ENCODE assay signal across 8 cellular contexts in the genomic region with DNA sequence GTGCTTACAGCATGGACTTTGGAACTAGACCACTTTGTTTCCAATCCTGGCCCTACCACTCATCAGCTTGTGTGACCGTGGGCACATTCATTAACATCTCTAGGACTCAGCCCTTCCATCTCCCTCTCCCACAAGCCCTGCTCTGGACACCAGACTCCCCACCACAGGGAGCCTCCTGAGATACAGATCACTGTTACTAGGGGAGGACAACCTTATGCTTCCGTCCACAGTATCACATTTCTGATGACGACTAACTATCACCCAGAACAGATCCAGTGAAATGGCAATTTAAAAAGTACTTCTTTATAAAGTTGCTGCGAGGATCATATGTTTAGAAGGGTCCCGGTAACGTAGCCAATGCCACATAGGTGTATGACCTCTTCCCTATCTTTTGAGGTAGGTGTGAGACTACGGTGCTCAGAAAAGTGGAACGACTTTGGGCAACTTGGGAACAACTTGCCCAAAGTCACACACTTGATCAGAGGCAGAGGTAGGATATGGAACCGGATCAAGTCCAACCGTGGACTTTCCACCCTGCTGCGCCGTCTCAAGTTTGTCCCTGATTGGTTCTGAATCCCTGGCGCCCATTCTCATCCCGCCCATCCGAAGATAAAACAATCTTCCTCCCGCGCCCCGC.
A peak's percentile ranks its signal among the peaks of the same experiment; 100 is the strongest.
DNase-seq lines count a peak whose midpoint lies in the region; ATAC-seq and TF ChIP-seq lines count a peak whose summit lies in the region.

No MANE protein-coding gene starts in this region.

- no peak overlapping the region for H2BK12ac ChIP-seq in mesenchymal stem cell (ENCODE audit: low read length in 2 of 2)

- no peak overlapping the region for H4K8ac ChIP-seq in mesenchymal stem cell (ENCODE audit: low read length)

- H2BK15ac ChIP-seq in mesenchymal stem cell (ENCODE audit: low read depth, poor library complexity, severe bottlenecking): no peak overlapping the region

- H2BK120ac ChIP-seq in mesenchymal stem cell (ENCODE audit: low read depth, low read length): no peak overlapping the region

- no peak overlapping the region for H3K4ac ChIP-seq in mesenchymal stem cell (ENCODE audit: low read depth in 1 of 2, low read length in 2 of 2)

- TF ChIP-seq POLR2A in heart left ventricle (IDR thresholded peaks at IDR 0.05): no peak

- H3K27me3 ChIP-seq in heart left ventricle (peaks cover 0 to 8% (median 0%) of the 10 kb centered on the region in 9 donors), HUES64 (ENCODE audit: insufficient read depth, low read length) (peaks cover 44% of the 10 kb centered on the region), mesenchymal stem cell (ENCODE audit: control insufficient read depth in 1 of 2, insufficient read depth in 1 of 2, low read length in 2 of 2) (peaks cover 24 to 45% of the 10 kb centered on the region in 2 experiments)

- no peak overlapping the region for H2AK5ac ChIP-seq in mesenchymal stem cell (ENCODE audit: low read length, severe bottlenecking)

- intact Hi-C loops in heart left ventricle (cut with DNase I): loop anchor here in 7 of 10 donors (2.0 to 10.0 kb wide), 5 partner anchors 127 to 263 kb away; partner anchors contain the start of gene NIPBL (in 2 of the 7)
- intact Hi-C loops in cardiac septum (cut with DNase I): loop anchor here (5.0 kb wide), 2 partner anchors 128 to 258 kb away; no protein-coding TSS in a partner anchor

- H3K9me3 ChIP-seq in heart left ventricle (no peaks in the 10 kb centered on the region), HUES64 (ENCODE audit: insufficient read depth, low read depth, low read length) (no peaks in the 10 kb centered on the region), mesenchymal stem cell (ENCODE audit: control insufficient read depth, low read length) (no peaks in the 10 kb centered on the region)

- H3K14ac ChIP-seq in mesenchymal stem cell (ENCODE audit: low read length in 2 of 2): peak overlapping the region in 1 of 2 experiments; percentile 55

- no peak overlapping the region for H4K91ac ChIP-seq in mesenchymal stem cell (ENCODE audit: low read length)

- H3K18ac ChIP-seq in mesenchymal stem cell (ENCODE audit: low read depth in 1 of 2, low read length in 2 of 2): no peak overlapping the region

- H3K4me3 ChIP-seq in heart left ventricle: peak overlapping the region; percentile 40 to 72 (median 59)
- peak overlapping the region; percentile 78 for H3K4me3 ChIP-seq in HUES64 (ENCODE audit: low read length)
- H3K4me3 ChIP-seq in astrocyte of the spinal cord (ENCODE audit: low read depth, low read length): peak overlapping the region; percentile 37
- H3K4me3 ChIP-seq in mesenchymal stem cell (ENCODE audit: insufficient read depth in 1 of 2, low read depth in 1 of 2, low read length in 2 of 2): peak overlapping the region; percentile 59 to 87

- peak overlapping the region; percentile 94 for H3K4me2 ChIP-seq in mesenchymal stem cell (ENCODE audit: low read length, poor library complexity, severe bottlenecking)

- peak overlapping the region; percentile 46 for H2AFZ ChIP-seq in mesenchymal stem cell (ENCODE audit: low read depth, low read length)

- peak overlapping the region in 3 of 12 donors; percentile 6 to 36 (median 26) for H3K27ac ChIP-seq in heart left ventricle
- no peak overlapping the region; the same call in 1 of the 2 replicates for H3K27ac ChIP-seq in HUES64 (ENCODE audit: low read depth, low read length)
- H3K27ac ChIP-seq in mesenchymal stem cell (ENCODE audit: low read length, poor library complexity, severe bottlenecking): no peak overlapping the region

- no peaks in the 10 kb centered on the region for H3K79me1 ChIP-seq in mesenchymal stem cell (replicated peaks; ENCODE audit: low read length, poor library complexity, severe bottlenecking)

- H2BK5ac ChIP-seq in mesenchymal stem cell (ENCODE audit: low read depth, low read length, poor library complexity, severe bottlenecking): no peak overlapping the region

- H3K4me1 ChIP-seq in heart left ventricle: peaks cover 0 to 26% (median 9%) of the 10 kb centered on the region in 12 donors
- H3K4me1 ChIP-seq in HUES64 (ENCODE audit: insufficient read depth, low read length): peaks cover 24% of the 10 kb centered on the region
- peaks cover 7% of the 10 kb centered on the region for H3K4me1 ChIP-seq in mesenchymal stem cell (ENCODE audit: control insufficient read depth, insufficient read depth, low read depth, low read length)

- DNase-seq in heart left ventricle (no peak), cardiac septum (ENCODE audit: low spot score) (no peak), astrocyte of the spinal cord (ENCODE audit: low read depth, low spot score) (peak; percentile 13), mesenchymal stem cell (no peak), superior temporal gyrus (ENCODE audit: extremely low spot score) (no peak), RKO (ENCODE audit: low spot score) (no peak)

- H3K36me3 ChIP-seq in heart left ventricle: no peaks in the 10 kb centered on the region
- H3K36me3 ChIP-seq in HUES64 (ENCODE audit: insufficient read depth, low read length): no peaks in the 10 kb centered on the region
- H3K36me3 ChIP-seq in mesenchymal stem cell (ENCODE audit: control insufficient read depth in 1 of 2, insufficient read depth in 2 of 2, low read depth in 1 of 2, low read length in 2 of 2): no peaks in the 10 kb centered on the region

- peak in 1 of 4 donors; percentile 18 for ATAC-seq in heart left ventricle
- ATAC-seq in GM19467 (IDR thresholded peaks at IDR 0.05; ENCODE audit: unreplicated experiment): no peak

- in situ Hi-C loops in astrocyte of the spinal cord (cut with HindIII; ENCODE audit: low sequenced_read_pairs): no loop called here

- no peak for TF ChIP-seq CTCF in heart left ventricle (IDR thresholded peaks at IDR 0.05)
- no peak for TF ChIP-seq CTCF in astrocyte of the spinal cord (IDR thresholded peaks at IDR 0.05; ENCODE audit: low read depth, low read length)

- H3K9ac ChIP-seq in HUES64 (ENCODE audit: low read depth, low read length) (0 out of 2 replicates have a peak overlapping the region, but pooled peaks have one; percentile 2), mesenchymal stem cell (ENCODE audit: low read length) (peak overlapping the region; percentile 76)

- WGBS in heart left ventricle, 4 donors: 10 to 11% (median 10%) methylated on average over 18 of the region's 18 CpGs
- 20% methylated on average over 18 of the region's 18 CpGs for WGBS in HUES64
- WGBS in mesenchymal stem cell: 17% methylated on average over 17 of the region's 18 CpGs

- no peak overlapping the region for H3K23ac ChIP-seq in mesenchymal stem cell (ENCODE audit: low read length in 2 of 2)
